Comparison of ENCODE assay signal across 23 cellular contexts in genomic region chr21:29580886-29581285, GRCh38.
DNase-seq lines count a peak whose midpoint lies in the region; ATAC-seq, FAIRE-seq and TF ChIP-seq lines count a peak whose summit lies in the region.
"Had no signal": no experiment of that assay in that cellular context is flagged by ENCODE, and none has a peak within 500 bp of the region (broad histone marks: within the 10 kb centered on the region; RNA-seq: fewer than 3 reads in every experiment).

No MANE protein-coding gene starts in this region.

- H3K79me1 ChIP-seq in H1 (ENCODE audit: low read depth, low read length), result no peaks in the 10 kb centered on the region

- no peak overlapping the region for H3K4ac ChIP-seq in H1 (replicated peaks; ENCODE audit: insufficient read length, low read depth, low read length)

- TF ChIP-seq EP300 in HepG2 (IDR thresholded peaks at IDR 0.05; ENCODE audit: low read depth in 2 of 2, low read length in 2 of 2) (no peak), HepG2 (CRISPR knock-in tag; IDR thresholded peaks at IDR 0.05; ENCODE audit: borderline replicate concordance) (no peak), H1 (IDR thresholded peaks at IDR 0.05; ENCODE audit: borderline replicate concordance in 1 of 2, low read depth in 2 of 2, low read length in 2 of 2) (no peak)

- no peaks in the 10 kb centered on the region for H3K27me3 ChIP-seq in HepG2 (ENCODE audit: control insufficient read depth in 1 of 2, insufficient read depth in 2 of 2, low read length in 2 of 2)
- H3K27me3 ChIP-seq in right lobe of liver, result no peaks in the 10 kb centered on the region
- H3K27me3 ChIP-seq in H1 (replicated peaks in 1 of 4; ENCODE audit: control insufficient read depth in 3 of 4, extremely low read depth in 1 of 4, insufficient read depth in 3 of 4, low read length in 3 of 4), result no peaks in the 10 kb centered on the region
- H3K27me3 ChIP-seq in small intestine (ENCODE audit: control insufficient read depth in 2 of 2, insufficient read depth in 2 of 2, low read length in 2 of 2), result no peaks in the 10 kb centered on the region
- H3K27me3 ChIP-seq: BLaER1 treated with 17β-estradiol and CSF1 and Interleukin-3, amounts not matched to agents 10 nM and 100 nM had no signal

- H2BK5ac ChIP-seq in H1 (ENCODE audit: low read depth, low read length), result no peak overlapping the region

- TF ChIP-seq RAD21 in HepG2 (CRISPR knock-in tag; IDR thresholded peaks at IDR 0.05) (no peak), H1 (IDR thresholded peaks at IDR 0.05 in 1 of 2, conservative IDR thresholded peaks at IDR 0.05 in 1 of 2; ENCODE audit: low read depth in 2 of 2, low read length in 2 of 2) (no peak)

- BruUV-seq in HepG2 (replicated peaks; lab: Mats Ljungman, UMichigan) (no TSS peak), OCI-LY7 (replicated peaks; lab: Mats Ljungman, UMichigan) (no TSS peak)

- no peak overlapping the region for H4K91ac ChIP-seq in H1 (replicated peaks; ENCODE audit: insufficient read length, low read length)

- POLR2A ChIA-PET in HepG2 (lab: Yijun Ruan, JAX), result no interaction called here
- POLR2A ChIA-PET in H1 (lab: Charles Lee; ENCODE audit: partially characterized antibody), result no interaction called here
- POLR2A ChIA-PET in OCI-LY7 (lab: Charles Lee), result no interaction called here

- no peak overlapping the region for H3K27ac ChIP-seq in HepG2 (ENCODE audit: extremely low read length, insufficient read depth, low read length)
- H3K27ac ChIP-seq in right lobe of liver, result no peak overlapping the region
- no peak overlapping the region for H3K27ac ChIP-seq in H1 (ENCODE audit: low read depth, low read length)
- peak overlapping the region in 1 of 2 donors; percentile 52 for H3K27ac ChIP-seq in small intestine (ENCODE audit: low read depth in 1 of 2, low read length in 1 of 2)
- no peak overlapping the region for H3K27ac ChIP-seq in OCI-LY7 (ENCODE audit: low read depth, low read length, poor library complexity, severe bottlenecking)
- H3K27ac ChIP-seq: A549; BLaER1 treated with 17β-estradiol and CSF1 and Interleukin-3, amounts not matched to agents 10 nM and 100 nM; GM23248 had no signal

- CTCF ChIA-PET in HepG2 (lab: Yijun Ruan, JAX; ENCODE audit: low intra/inter-chr PET ratio, low total read pairs) (no interaction called here), H1 (lab: Charles Lee; ENCODE audit: partially characterized antibody) (no interaction called here), OCI-LY7 (lab: Charles Lee; ENCODE audit: unreplicated experiment) (no interaction called here)

- H4K20me1 ChIP-seq in HepG2 (ENCODE audit: insufficient read depth, low read length) (no peaks in the 10 kb centered on the region), H1 (replicated peaks in 1 of 2; ENCODE audit: control insufficient read depth in 1 of 2, insufficient read depth in 2 of 2, low read length in 2 of 2) (no peaks in the 10 kb centered on the region), OCI-LY7 (ENCODE audit: insufficient read depth, low read length) (no peaks in the 10 kb centered on the region)
- H4K20me1 ChIP-seq: BLaER1 treated with 17β-estradiol and CSF1 and Interleukin-3, amounts not matched to agents 10 nM and 100 nM had no signal

- H3K79me2 ChIP-seq in HepG2 (ENCODE audit: insufficient read depth, low read length), result no peaks in the 10 kb centered on the region
- H3K79me2 ChIP-seq in H1 (ENCODE audit: control insufficient read depth in 1 of 2, insufficient read depth in 2 of 2, low read length in 2 of 2), result no peaks in the 10 kb centered on the region
- H3K79me2 ChIP-seq in OCI-LY7 (ENCODE audit: insufficient read depth, low read depth, low read length), result no peaks in the 10 kb centered on the region

- intact Hi-C loops in HepG2 (cut with micrococcal nuclease; ENCODE audit: unreplicated experiment) (no loop called here), right lobe of liver (cut with DNase I) (no loop called here), OCI-LY7 (cut with micrococcal nuclease; ENCODE audit: unreplicated experiment) (no loop called here)

- no peak overlapping the region for H2BK15ac ChIP-seq in H1 (ENCODE audit: low read length)

- no peak overlapping the region for H3K14ac ChIP-seq in H1 (ENCODE audit: insufficient read length)

- no peak overlapping the region for H4K5ac ChIP-seq in H1 (ENCODE audit: insufficient read length, low read depth, low read length)

- H3K18ac ChIP-seq in H1 (ENCODE audit: extremely low read depth, low read length), result no peak overlapping the region

- no peak overlapping the region for H2BK120ac ChIP-seq in H1 (replicated peaks; ENCODE audit: low read depth, low read length)

- no peaks in the 10 kb centered on the region for H3K36me3 ChIP-seq in HepG2 (replicated peaks in 1 of 2; ENCODE audit: control insufficient read depth in 1 of 2, insufficient read depth in 2 of 2, low read length in 2 of 2)
- no peaks in the 10 kb centered on the region for H3K36me3 ChIP-seq in right lobe of liver
- no peaks in the 10 kb centered on the region for H3K36me3 ChIP-seq in H1 (ENCODE audit: control insufficient read depth in 2 of 4, insufficient read depth in 4 of 4, low read length in 3 of 4)
- no peaks in the 10 kb centered on the region for H3K36me3 ChIP-seq in small intestine (ENCODE audit: control insufficient read depth in 2 of 2, insufficient read depth in 2 of 2, low read length in 2 of 2)
- no peaks in the 10 kb centered on the region for H3K36me3 ChIP-seq in OCI-LY7 (ENCODE audit: insufficient read depth, low read length)
- H3K36me3 ChIP-seq: BE2C had no signal

- no peak overlapping the region for H3K23ac ChIP-seq in H1 (ENCODE audit: insufficient read length)

- H3K4me2 ChIP-seq in HepG2 (ENCODE audit: low read depth, low read length) (no peak overlapping the region), H1 (ENCODE audit: insufficient read depth in 1 of 2, low read depth in 2 of 2, low read length in 2 of 2) (no peak overlapping the region), OCI-LY7 (ENCODE audit: low read length) (no peak overlapping the region)
- H3K4me2 ChIP-seq: A549; BLaER1 treated with 17β-estradiol and CSF1 and Interleukin-3, amounts not matched to agents 10 nM and 100 nM had no signal

- no peak overlapping the region for H2AFZ ChIP-seq in HepG2 (ENCODE audit: low read length)
- H2AFZ ChIP-seq in H1 (ENCODE audit: low read length), result no peak overlapping the region
- H2AFZ ChIP-seq in OCI-LY7 (ENCODE audit: low read length), result no peak overlapping the region
- H2AFZ ChIP-seq: GM23248 had no signal

- no peak overlapping the region for H3K56ac ChIP-seq in H1 (replicated peaks; ENCODE audit: insufficient read length, low read depth, low read length)

- H3K9me2 ChIP-seq in OCI-LY7 (ENCODE audit: insufficient read depth, low read length), result no peaks in the 10 kb centered on the region

- in situ Hi-C loops in HepG2 (cut with HindIII; ENCODE audit: extremely low pct_ligation_motif_present, low pct_unique_long_range_greater_than_20kb), result no loop called here

- DNase-seq in HepG2 (ENCODE audit: low spot score) (no peak), right lobe of liver (no peak), H1 (ENCODE audit: low read depth in 1 of 2, low spot score in 2 of 2) (no peak), small intestine (peak; percentile 8), HCEC 1CT (no peak), OCI-LY7 (ENCODE audit: low spot score) (no peak)
- DNase-seq: 8988T; ACHN; AML-193; BE2C; CD4-positive, alpha-beta T cell; CD8-positive, alpha-beta memory T cell; DMS 273 treated with DMSO at 0.1 percent for 48 hours; DMS79; EL; GDM1; GM23248; H9 had no signal

- H3K9me3 ChIP-seq in HepG2 (ENCODE audit: low read length), result no peaks in the 10 kb centered on the region
- no peaks in the 10 kb centered on the region for H3K9me3 ChIP-seq in right lobe of liver
- H3K9me3 ChIP-seq in H1 (ENCODE audit: insufficient read depth in 2 of 2, low read depth in 1 of 2, low read length in 1 of 2), result no peaks in the 10 kb centered on the region
- H3K9me3 ChIP-seq in small intestine (ENCODE audit: control insufficient read depth, low read depth), result no peaks in the 10 kb centered on the region
- H3K9me3 ChIP-seq in OCI-LY7 (ENCODE audit: low read length), result no peaks in the 10 kb centered on the region
- H3K9me3 ChIP-seq: A549; BE2C; BLaER1 treated with 17β-estradiol and CSF1 and Interleukin-3, amounts not matched to agents 10 nM and 100 nM had no signal

- no peak for FAIRE-seq in HepG2 (lab: Jason Lieb, UNC)
- FAIRE-seq in H1 (lab: Jason Lieb, UNC), result no peak
- FAIRE-seq in small intestine (lab: Jason Lieb, UNC), result no peak
- FAIRE-seq: A549, D721Med, GM19239 had no signal

- H3K4me3 ChIP-seq in HepG2 (replicated peaks in 1 of 3; ENCODE audit: insufficient read depth in 1 of 3, low read depth in 2 of 3, low read length in 3 of 3) (no peak overlapping the region), right lobe of liver (no peak overlapping the region), H1 (ENCODE audit: extremely low read depth in 1 of 4, insufficient read depth in 2 of 4, low read depth in 3 of 4, low read length in 4 of 4) (no peak overlapping the region), small intestine (ENCODE audit: low read depth in 1 of 2, low read length in 2 of 2) (no peak overlapping the region), OCI-LY7 (ENCODE audit: low read depth, low read length, poor library complexity, severe bottlenecking) (no peak overlapping the region)
- H3K4me3 ChIP-seq: A549; BLaER1 treated with 17β-estradiol and CSF1 and Interleukin-3, amounts not matched to agents 10 nM and 100 nM; GM12878; GM23248 had no signal

- no peak overlapping the region for H2BK12ac ChIP-seq in H1 (ENCODE audit: low read depth, low read length)

- TF ChIP-seq CTCF in HepG2 (CRISPR knock-in tag; IDR thresholded peaks at IDR 0.05) (no peak), right lobe of liver (IDR thresholded peaks at IDR 0.05) (no peak), H1 (IDR thresholded peaks at IDR 0.05; ENCODE audit: control extremely low read depth in 1 of 3, insufficient read depth in 1 of 3, low read depth in 1 of 3, low read length in 3 of 3) (no peak), OCI-LY7 (conservative IDR thresholded peaks at IDR 0.05; ENCODE audit: low read length) (no peak)

- H3K23me2 ChIP-seq in H1 (ENCODE audit: low read depth, low read length), result no peaks in the 10 kb centered on the region

- ATAC-seq in HepG2 (no peak), right lobe of liver (no peak)
- ATAC-seq: A549, GM12878 had no signal

- WGBS in HepG2 (ENCODE audit: low lambda C conversion rate), result 36% methylated on average over 4 of the region's 4 CpGs
- 75% methylated on average over 4 of the region's 4 CpGs for WGBS in right lobe of liver (ENCODE audit: insufficient coverage, low coverage, low lambda C conversion rate, missing lambda C conversion rate)
- 86% methylated on average over 4 of the region's 4 CpGs; no CpG with 5 or more reads in 1 of the 2 experiments for WGBS in H1 (ENCODE audit: extremely low coverage in 1 of 2, insufficient coverage in 1 of 2, insufficient read length in 1 of 2, insufficient replicate concordance in 2 of 2, low coverage in 1 of 2, low lambda C conversion rate in 2 of 2, missing lambda C conversion rate in 1 of 2), 2 experiments
- 21 to 61% (median 40%) methylated on average over 4 of the region's 4 CpGs for WGBS in small intestine, 3 donors

- TF ChIP-seq POLR2A in HepG2 (IDR thresholded peaks at IDR 0.05; ENCODE audit: insufficient read depth in 1 of 2, low read depth in 2 of 2, low read length in 2 of 2), result no peak
- TF ChIP-seq POLR2A in right lobe of liver (IDR thresholded peaks at IDR 0.05), result no peak
- no peak for TF ChIP-seq POLR2A in H1 (IDR thresholded peaks at IDR 0.05; ENCODE audit: control extremely low read depth in 1 of 2, low read depth in 2 of 2, low read length in 2 of 2)

- H2AK5ac ChIP-seq in H1 (ENCODE audit: low read depth, low read length), result no peak overlapping the region

- H3K4me1 ChIP-seq in HepG2 (ENCODE audit: insufficient read depth, low read length) (peaks cover 10% of the 10 kb centered on the region), right lobe of liver (no peaks in the 10 kb centered on the region), H1 (replicated peaks in 1 of 4; ENCODE audit: control insufficient read depth in 3 of 4, insufficient read depth in 4 of 4, low read length in 3 of 4) (no peaks in the 10 kb centered on the region), small intestine (ENCODE audit: control insufficient read depth in 2 of 2, insufficient read depth in 1 of 2, low read depth in 1 of 2, low read length in 1 of 2) (peaks cover 0 to 2% of the 10 kb centered on the region in 2 donors), OCI-LY7 (ENCODE audit: insufficient read depth, low read length, poor library complexity, severe bottlenecking) (no peaks in the 10 kb centered on the region)
- H3K4me1 ChIP-seq: A549; BE2C; BLaER1 treated with 17β-estradiol and CSF1 and Interleukin-3, amounts not matched to agents 10 nM and 100 nM had no signal

- no peak overlapping the region for H4K8ac ChIP-seq in H1 (ENCODE audit: extremely low read depth, insufficient read depth, low read length)

- H3K9ac ChIP-seq in HepG2 (ENCODE audit: insufficient read depth, low read depth, low read length), result no peak overlapping the region
- no peak overlapping the region for H3K9ac ChIP-seq in H1 (replicated peaks in 1 of 4; ENCODE audit: extremely low read depth in 1 of 4, low read depth in 3 of 4, low read length in 3 of 4)
- H3K9ac ChIP-seq: BLaER1 treated with 17β-estradiol and CSF1 and Interleukin-3, amounts not matched to agents 10 nM and 100 nM; GM23248 had no signal

- H2BK20ac ChIP-seq in H1 (ENCODE audit: low read length), result no peak overlapping the region

Comparison
In these comparisons a context has a peak if more than half of its experiments do, and no peak if none do; other contexts are left out.
1. Of the 41 proteins assayed by ChIP-seq in both HepG2 and H1: peak only in HepG2: none; only in H1: none; in both: MAFK; in neither: 40.